Comparison of ENCODE assay signal across 19 cellular contexts in genomic region chr18:34562252-34562870, GRCh38.
"Had no signal": no experiment of that assay in that cellular context is flagged by ENCODE, and none has a peak within 500 bp of the region (broad histone marks: within the 10 kb centered on the region; RNA-seq: fewer than 3 reads in every experiment).

No MANE protein-coding gene starts in this region.

- H3K36me3 ChIP-seq: pancreas, sigmoid colon, spleen, vagina had no signal

- H3K9me3 ChIP-seq: pancreas, sigmoid colon, spleen, testis, vagina had no signal

- DNase-seq: activated CD4-positive, alpha-beta T cell treated with anti-CD3 and anti-CD28 coated beads for 1 hour; activated CD4-positive, alpha-beta T cell treated with anti-CD3 and anti-CD28 coated beads, Interleukin-2, amount 50 U/mL, for 4 hours; activated effector memory CD4-positive, alpha-beta T cell treated with Interleukin-2 at 50 U/mL for 16 hours; activated naive CD4-positive, alpha-beta T cell treated with anti-CD3 and anti-CD28 coated beads, Interleukin-2, amount 10 ng/mL, durations not matched to agents 7 days and 5 days; activated T-cell treated with anti-CD3 and anti-CD28 coated beads, Interleukin-2, amount 50 U/mL, for 72 hours; cortex of kidney; endodermal cell; kidney glomerular epithelial cell; nephron progenitor cell; pancreas; sigmoid colon; spleen; stimulated activated CD4-positive, alpha-beta T cell treated with anti-CD3 and anti-CD28 coated beads, Interleukin-4, amount 100 ng/mL, for 1 hour; stimulated activated naive CD4-positive, alpha-beta T cell; T-cell; testis; trophoblast cell had no signal

- H3K27me3 ChIP-seq: pancreas, sigmoid colon, spleen, testis, vagina had no signal

- H3K4me3 ChIP-seq: pancreas, sigmoid colon, spleen, testis, vagina had no signal

- H3K4me1 ChIP-seq: sigmoid colon, spleen, testis, vagina had no signal

- H3K27ac ChIP-seq: epithelial cell of prostate, pancreas, sigmoid colon, spleen, testis, vagina had no signal

- ATAC-seq: activated T-cell treated with anti-CD3 and anti-CD28 coated beads, Interleukin-2, amount 50 U/mL, for 72 hours; pancreas; T-cell had no signal
